In the genomic region with DNA sequence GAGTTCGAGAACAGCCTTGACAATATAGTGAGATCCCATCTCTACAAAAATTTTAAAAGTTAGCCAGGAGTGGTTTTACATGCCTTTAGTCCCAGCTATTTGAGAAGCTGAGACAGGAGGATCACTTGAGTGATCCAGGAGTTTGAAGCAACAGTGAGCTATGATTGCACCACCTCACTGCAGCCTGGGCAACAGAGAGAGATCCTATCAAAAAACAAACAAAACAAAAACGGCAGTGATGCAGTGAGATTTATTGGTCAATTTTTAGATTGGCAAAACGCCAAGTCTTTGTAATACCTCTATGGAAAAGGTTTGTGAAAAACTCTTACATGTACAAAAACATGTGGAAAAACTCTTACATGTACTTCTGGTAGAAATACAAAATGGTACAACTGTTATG, we compare ENCODE assay signal across 17 cellular contexts.
DNase-seq lines count a peak whose midpoint lies in the region; ATAC-seq, FAIRE-seq and TF ChIP-seq lines count a peak whose summit lies in the region.
"Had no signal": no experiment of that assay in that cellular context is flagged by ENCODE, and none has a peak within 500 bp of the region (broad histone marks: within the 10 kb centered on the region; RNA-seq: fewer than 3 reads in every experiment).

No MANE protein-coding gene starts in this region.

- no peaks in the 10 kb centered on the region for H3K27me3 ChIP-seq in astrocyte (ENCODE audit: insufficient read depth, low read length)
- H3K27me3 ChIP-seq: MG63 had no signal

- POLR2A ChIA-PET in HEK293T (lab: Yijun Ruan, JAX), result no interaction called here

- H4K20me1 ChIP-seq in astrocyte (ENCODE audit: insufficient read depth, low read length), result no peaks in the 10 kb centered on the region

- TF ChIP-seq CTCF in AG09309 (IDR thresholded peaks at IDR 0.05; ENCODE audit: control insufficient read depth, insufficient read depth, low read depth, low read length, missing control alignments) (no peak), astrocyte (IDR thresholded peaks at IDR 0.05; ENCODE audit: insufficient read depth, low read depth, low read length) (no peak), natural killer cell (IDR thresholded peaks at IDR 0.05) (no peak)

- peaks cover 3% of the 10 kb centered on the region for H3K36me3 ChIP-seq in astrocyte (ENCODE audit: insufficient read depth, low read length)
- H3K36me3 ChIP-seq: MG63 had no signal

- peak; percentile 25 for DNase-seq in AG09309 (ENCODE audit: low read depth)
- no peak for DNase-seq in HEK293T (ENCODE audit: extremely low spot score)
- peak; percentile 5 for DNase-seq in astrocyte (ENCODE audit: low read depth)
- peak; percentile 20 for DNase-seq in glomerular endothelial cell (ENCODE audit: extremely low read depth, low read depth, low spot score)
- no peak for DNase-seq in COLO668 (lab: John Stamatoyannopoulos, UW; ENCODE audit: unreplicated experiment)
- no peak for DNase-seq in amygdala (lab: John Stamatoyannopoulos, UW)
- no peak for DNase-seq in natural killer cell
- DNase-seq: activated CD4-positive, alpha-beta T cell treated with anti-CD3 and anti-CD28 coated beads for 48 hours; anterior cingulate cortex; glutamatergic neuron; left colon; MG63; nephron progenitor cell; small intestine; T-helper 2 cell had no signal

- H3K27me3 Mint-ChIP-seq in astrocyte (ENCODE audit: low read depth, unreplicated experiment) (no peaks in the 10 kb centered on the region), natural killer cell (ENCODE audit: low read depth in 2 of 2) (no peaks in the 10 kb centered on the region)

- no peaks in the 10 kb centered on the region for H3K79me2 ChIP-seq in astrocyte (ENCODE audit: insufficient read depth, low read length)

- H3K9me3 Mint-ChIP-seq in astrocyte (ENCODE audit: unreplicated experiment) (no peaks in the 10 kb centered on the region), natural killer cell (no peaks in the 10 kb centered on the region)
- H3K9me3 Mint-ChIP-seq: nephron progenitor cell had no signal

- CTCF ChIA-PET in HEK293T (lab: Yijun Ruan, JAX), result no interaction called here

- no peak overlapping the region for H3K27ac ChIP-seq in astrocyte (ENCODE audit: low read depth, low read length)

- no peak for FAIRE-seq in astrocyte (lab: Jason Lieb, UNC)
- FAIRE-seq: small intestine had no signal

- H3K4me1 Mint-ChIP-seq in astrocyte (ENCODE audit: low read depth, unreplicated experiment), result peaks cover 2% of the 10 kb centered on the region
- no peaks in the 10 kb centered on the region for H3K4me1 Mint-ChIP-seq in natural killer cell
- H3K4me1 Mint-ChIP-seq: nephron progenitor cell had no signal

- H3K4me3 Mint-ChIP-seq in astrocyte (ENCODE audit: unreplicated experiment), result no peak overlapping the region
- H3K4me3 Mint-ChIP-seq in natural killer cell, result no peak overlapping the region
- H3K4me3 Mint-ChIP-seq: nephron progenitor cell had no signal

- peaks cover 1% of the 10 kb centered on the region for H3K36me3 Mint-ChIP-seq in astrocyte (ENCODE audit: low read depth, unreplicated experiment)
- H3K36me3 Mint-ChIP-seq in natural killer cell, result no peaks in the 10 kb centered on the region

- no peak overlapping the region for H3K4me2 ChIP-seq in astrocyte (ENCODE audit: low read length)

- H3K4me3 ChIP-seq in AG09309 (ENCODE audit: control insufficient read depth, low read depth, low read length) (no peak overlapping the region), astrocyte (ENCODE audit: insufficient read depth, low read depth, low read length) (no peak overlapping the region)
- H3K4me3 ChIP-seq: MG63 had no signal

- no peaks in the 10 kb centered on the region for H3K4me1 ChIP-seq in astrocyte (ENCODE audit: insufficient read depth, low read length)

- intact Hi-C loops in natural killer cell (cut with micrococcal nuclease), result no loop called here

- H3K27ac Mint-ChIP-seq in astrocyte (ENCODE audit: unreplicated experiment) (no peak overlapping the region), natural killer cell (no peak overlapping the region)

- H3K9me3 ChIP-seq in astrocyte (ENCODE audit: insufficient read depth, low read depth, low read length), result no peaks in the 10 kb centered on the region
- H3K9me3 ChIP-seq: MG63 had no signal

- no peak for ATAC-seq in GM21737 (IDR thresholded peaks at IDR 0.05; ENCODE audit: unreplicated experiment)
- ATAC-seq in natural killer cell, result no peak
- ATAC-seq: left colon, Panc1 had no signal

- H2AFZ ChIP-seq in astrocyte (ENCODE audit: low read depth, low read length), result no peak overlapping the region

- no peak overlapping the region for H3K9ac ChIP-seq in astrocyte (ENCODE audit: low read length)

TF ChIP-seq in HEK293T, 16 proteins besides CTCF, POLR2A, EP300 and RAD21:
- TF ChIP-seq FOXM1 (IDR thresholded peaks at IDR 0.05; ENCODE audit: borderline replicate concordance) (no peak), PKNOX1 (IDR thresholded peaks at IDR 0.05) (peak; percentile 53)

Comparison
In these comparisons a context has a peak if more than half of its experiments do, and no peak if none do; other contexts are left out.
1. DNase-seq: peak in AG09309 (single experiment), astrocyte (single experiment) and glomerular endothelial cell (single experiment); none in HEK293T (single experiment), COLO668 (single experiment), amygdala (0 of 56) and natural killer cell (single experiment).